8 cellular contexts compared by ENCODE assay signal in genomic region chr17:32461853-32462617, GRCh38. TPM values are rescaled to one million over a fixed set of nuclear protein-coding genes. Genes with fewer than 3 reads are reported as not detected.
DNase-seq lines count a peak whose midpoint lies in the region; ATAC-seq and TF ChIP-seq lines count a peak whose summit lies in the region.

No MANE protein-coding gene starts in this region.

- ATAC-seq in GM21723 (IDR thresholded peaks at IDR 0.05; ENCODE audit: unreplicated experiment): no peak

- H3K4me3 Mint-ChIP-seq in activated naive CD8-positive, alpha-beta T cell: no peak overlapping the region

- peak overlapping the region; percentile 59 for H3K27ac Mint-ChIP-seq in activated naive CD8-positive, alpha-beta T cell

- peaks cover 80% of the 10 kb centered on the region for H3K36me3 ChIP-seq in Loucy (ENCODE audit: insufficient read depth, low read length)
- peaks cover 82% of the 10 kb centered on the region for H3K36me3 ChIP-seq in right atrium auricular region

- no peak overlapping the region for H3K27ac ChIP-seq in right atrium auricular region

- H3K27me3 Mint-ChIP-seq in activated naive CD8-positive, alpha-beta T cell: no peaks in the 10 kb centered on the region

- H3K9me2 ChIP-seq in Loucy (replicated peaks; ENCODE audit: low read depth, low read length): no peaks in the 10 kb centered on the region

- H3K4me1 ChIP-seq in Loucy (ENCODE audit: insufficient read depth, low read length, poor library complexity, severe bottlenecking): peaks cover 12% of the 10 kb centered on the region
- no peaks in the 10 kb centered on the region for H3K4me1 ChIP-seq in right atrium auricular region

- H3K4me1 Mint-ChIP-seq in activated naive CD8-positive, alpha-beta T cell (ENCODE audit: low read depth): peaks cover 36% of the 10 kb centered on the region

- H3K36me3 Mint-ChIP-seq in activated naive CD8-positive, alpha-beta T cell: peaks cover 12% of the 10 kb centered on the region

- no peak overlapping the region for H3K4me2 ChIP-seq in Loucy (ENCODE audit: low read depth, low read length, poor library complexity, severe bottlenecking)

- no peak overlapping the region for H3K9ac ChIP-seq in Loucy (ENCODE audit: low read depth, low read length, poor library complexity, severe bottlenecking)

- H3K79me2 ChIP-seq in Loucy (ENCODE audit: insufficient read depth, low read length): peaks cover 21% of the 10 kb centered on the region; the same call in 1 of the 2 replicates

- H2AFZ ChIP-seq in Loucy (ENCODE audit: low read length): no peak overlapping the region

- H3K9me3 ChIP-seq in Loucy (ENCODE audit: insufficient read depth, low read depth, low read length) (no peaks in the 10 kb centered on the region), right atrium auricular region (no peaks in the 10 kb centered on the region)

- H3K4me3 ChIP-seq in Loucy (ENCODE audit: low read length, poor library complexity, severe bottlenecking) (no peak overlapping the region), right atrium auricular region (no peak overlapping the region)

- DNase-seq in DMS 273 treated with DMSO at 0.1 percent for 48 hours (lab: John Stamatoyannopoulos, UW): peak; percentile 12
- DNase-seq in SK-N-DZ (ENCODE audit: low spot score): peak; percentile 69
- no peak for DNase-seq in right atrium auricular region (ENCODE audit: low spot score)
- peak; percentile 81 for DNase-seq in stimulated activated CD4-positive, alpha-beta T cell treated with anti-CD3 and anti-CD28 coated beads, Interleukin-15, amount 100 ng/mL, for 24 hours
- DNase-seq in epidermal melanocyte (ENCODE audit: insufficient read length, low spot score): no peak

- H3K9me3 Mint-ChIP-seq in activated naive CD8-positive, alpha-beta T cell (ENCODE audit: low read depth): no peaks in the 10 kb centered on the region

- peaks cover 17% of the 10 kb centered on the region for H4K20me1 ChIP-seq in Loucy (ENCODE audit: insufficient read depth, low read length, poor library complexity, severe bottlenecking)

- peak; percentile 68 for TF ChIP-seq CTCF in Loucy (conservative IDR thresholded peaks at IDR 0.05; ENCODE audit: low read length)
- TF ChIP-seq CTCF in right atrium auricular region (IDR thresholded peaks at IDR 0.05): peak; percentile 54 to 55

- H3F3A ChIP-seq in Loucy (ENCODE audit: low read depth): no peaks in the 10 kb centered on the region

- H3K27me3 ChIP-seq in Loucy (ENCODE audit: insufficient read depth, low read length, poor library complexity, severe bottlenecking) (no peaks in the 10 kb centered on the region), right atrium auricular region (no peaks in the 10 kb centered on the region)

RNA-seq across cellular contexts. Expression of gene PSMD11, which starts 17.7 kb away (rescaled TPM):
- 56.4 and 58.2 TPM in 2 replicates for polyA plus RNA-seq in SK-N-DZ (2014; cell fraction: cytosol; rRNA removed)
- 34.3 and 88.4 TPM in 2 replicates for polyA plus RNA-seq in SK-N-DZ (2014; cell fraction: nucleus; rRNA removed)
- total RNA-seq in right atrium auricular region: 10 to 100 TPM; 42.2 to 43.8 TPM

RNA-seq across cellular contexts. Expression of gene CDK5R1, which starts 24.8 kb away (rescaled TPM):
- polyA plus RNA-seq in SK-N-DZ (2014; cell fraction: cytosol; rRNA removed): 21.6 and 23.7 TPM in 2 replicates
- polyA plus RNA-seq in SK-N-DZ (2014; cell fraction: nucleus; rRNA removed): 20.3 and 21.7 TPM in 2 replicates
- 1 to 10 TPM in 1 of 2 donors, under 1 TPM in 1; 0.75 to 1.0 TPM for total RNA-seq in right atrium auricular region

Comparison
In these comparisons a context has a peak if more than half of its experiments do, and no peak if none do; other contexts are left out.
1. DNase-seq: peak in DMS 273 treated with DMSO at 0.1 percent for 48 hours (single experiment), SK-N-DZ (single experiment) and stimulated activated CD4-positive, alpha-beta T cell treated with anti-CD3 and anti-CD28 coated beads, Interleukin-15, amount 100 ng/mL, for 24 hours (single experiment); none in right atrium auricular region (single experiment) and epidermal melanocyte (single experiment).